ENCODE assay signal across 23 cellular contexts in genomic region chr10:44651395-44651661, GRCh38.
"Had no signal": no experiment of that assay in that cellular context is flagged by ENCODE, and none has a peak within 500 bp of the region (broad histone marks: within the 10 kb centered on the region; RNA-seq: fewer than 3 reads in every experiment).

No MANE protein-coding gene starts in this region.

- DNase-seq: activated CD4-positive, alpha-beta memory T cell treated with anti-CD3 and anti-CD28 coated beads for 36 hours; activated CD4-positive, alpha-beta T cell treated with anti-CD3 and anti-CD28 coated beads for 4 hours; activated CD8-positive, alpha-beta memory T cell treated with anti-CD3 and anti-CD28 coated beads, Interleukin-2, amount 50 U/mL, for 4 hours; activated gamma-delta T cell; activated naive CD4-positive, alpha-beta T cell treated with anti-CD3 and anti-CD28 coated beads, Interleukin-2, amount 10 ng/mL, durations not matched to agents 7 days and 5 days; activated naive CD8-positive, alpha-beta T cell treated with anti-CD3 and anti-CD28 coated beads, Interleukin-2, amount 10 ng/mL, durations not matched to agents 7 days and 5 days; activated T-cell treated with anti-CD3 and anti-CD28 coated beads, Interleukin-2, amount 50 U/mL, for 1 hour; dermis blood vessel endothelial cell; effector CD4-positive, alpha-beta T cell; gastrocnemius medialis; glutamatergic neuron; left lung; lower lobe of right lung; mesendoderm; natural killer cell; right lobe of liver; stimulated activated CD4-positive, alpha-beta T cell treated with anti-CD3 and anti-CD28 coated beads, Interleukin-2, amount 100 ng/mL, for 48 hours; stimulated activated naive CD4-positive, alpha-beta T cell treated with Interleukin-2 at 50 U/mL for 16 hours; T-helper 1 cell had no signal

- ATAC-seq: gastrocnemius medialis, natural killer cell, right lobe of liver had no signal

- H3K9me3 Mint-ChIP-seq: activated naive CD4-positive, alpha-beta T cell treated with anti-CD3 and anti-CD28 coated beads, Interleukin-2, amount 10 ng/mL, durations not matched to agents 7 days and 5 days; activated naive CD8-positive, alpha-beta T cell treated with anti-CD3 and anti-CD28 coated beads, Interleukin-2, amount 10 ng/mL, durations not matched to agents 7 days and 5 days; central memory CD8-positive, alpha-beta T cell had no signal

- H3K4me1 Mint-ChIP-seq: activated naive CD4-positive, alpha-beta T cell treated with anti-CD3 and anti-CD28 coated beads, Interleukin-2, amount 10 ng/mL, durations not matched to agents 7 days and 5 days; activated naive CD8-positive, alpha-beta T cell treated with anti-CD3 and anti-CD28 coated beads, Interleukin-2, amount 10 ng/mL, durations not matched to agents 7 days and 5 days; central memory CD8-positive, alpha-beta T cell; natural killer cell had no signal

- H3K9me3 ChIP-seq: esophagus muscularis mucosa, gastrocnemius medialis, left lung, right lobe of liver had no signal

- H3K27me3 Mint-ChIP-seq: activated CD4-positive, alpha-beta memory T cell treated with anti-CD3 and anti-CD28 coated beads for 36 hours; activated naive CD4-positive, alpha-beta T cell treated with anti-CD3 and anti-CD28 coated beads, Interleukin-2, amount 10 ng/mL, durations not matched to agents 7 days and 5 days; activated naive CD8-positive, alpha-beta T cell treated with anti-CD3 and anti-CD28 coated beads, Interleukin-2, amount 10 ng/mL, durations not matched to agents 7 days and 5 days; central memory CD8-positive, alpha-beta T cell had no signal

- H3K27ac ChIP-seq: esophagus muscularis mucosa, gastrocnemius medialis, left lung, lower lobe of right lung, right lobe of liver, tibial nerve, VCaP had no signal

- H3K4me3 Mint-ChIP-seq: activated CD4-positive, alpha-beta memory T cell treated with anti-CD3 and anti-CD28 coated beads for 36 hours; activated naive CD4-positive, alpha-beta T cell treated with anti-CD3 and anti-CD28 coated beads, Interleukin-2, amount 10 ng/mL, durations not matched to agents 7 days and 5 days; activated naive CD8-positive, alpha-beta T cell treated with anti-CD3 and anti-CD28 coated beads, Interleukin-2, amount 10 ng/mL, durations not matched to agents 7 days and 5 days; central memory CD8-positive, alpha-beta T cell; natural killer cell had no signal

- H3K36me3 ChIP-seq: esophagus muscularis mucosa, gastrocnemius medialis, left lung, lower lobe of right lung, right lobe of liver, tibial nerve had no signal

- H3K27ac Mint-ChIP-seq: activated CD4-positive, alpha-beta memory T cell treated with anti-CD3 and anti-CD28 coated beads for 36 hours; activated naive CD4-positive, alpha-beta T cell treated with anti-CD3 and anti-CD28 coated beads, Interleukin-2, amount 10 ng/mL, durations not matched to agents 7 days and 5 days; activated naive CD8-positive, alpha-beta T cell treated with anti-CD3 and anti-CD28 coated beads, Interleukin-2, amount 10 ng/mL, durations not matched to agents 7 days and 5 days; natural killer cell had no signal

- H3K4me3 ChIP-seq: esophagus muscularis mucosa, gastrocnemius medialis, left lung, lower lobe of right lung, right lobe of liver, tibial nerve had no signal

- H3K4me1 ChIP-seq: left lung, lower lobe of right lung, right lobe of liver had no signal

- H3K27me3 ChIP-seq: esophagus muscularis mucosa, gastrocnemius medialis, left lung, right lobe of liver, tibial nerve had no signal

- H3K36me3 Mint-ChIP-seq: activated CD4-positive, alpha-beta memory T cell treated with anti-CD3 and anti-CD28 coated beads for 36 hours; activated naive CD4-positive, alpha-beta T cell treated with anti-CD3 and anti-CD28 coated beads, Interleukin-2, amount 10 ng/mL, durations not matched to agents 7 days and 5 days; activated naive CD8-positive, alpha-beta T cell treated with anti-CD3 and anti-CD28 coated beads, Interleukin-2, amount 10 ng/mL, durations not matched to agents 7 days and 5 days; natural killer cell had no signal
